In the genomic region with DNA sequence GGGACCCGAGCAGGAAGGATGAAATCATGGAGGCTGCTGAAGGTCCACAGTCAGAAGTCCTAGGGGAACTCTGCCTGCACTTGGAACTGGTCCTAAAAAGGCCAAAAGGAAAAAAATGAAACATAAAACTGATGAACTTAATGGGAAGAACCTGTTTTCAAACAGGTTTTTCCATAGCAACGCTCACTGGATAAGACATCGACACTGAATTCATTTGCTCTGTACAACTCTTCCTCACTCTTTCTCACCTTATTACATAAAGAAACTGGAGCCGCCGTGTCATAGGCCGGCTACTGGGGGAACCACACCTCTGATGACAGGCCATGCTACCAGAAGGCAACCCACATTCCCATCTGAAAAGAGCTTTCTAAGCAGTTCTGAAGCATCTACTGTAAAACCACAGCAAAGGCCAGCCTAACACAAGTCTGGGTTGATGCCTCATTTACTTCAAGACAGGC, we compare ENCODE assay signal across 9 cellular contexts.
DNase-seq lines count a peak whose midpoint lies in the region; ATAC-seq, FAIRE-seq and TF ChIP-seq lines count a peak whose summit lies in the region.
"Had no signal": no experiment of that assay in that cellular context is flagged by ENCODE, and none has a peak within 500 bp of the region (broad histone marks: within the 10 kb centered on the region; RNA-seq: fewer than 3 reads in every experiment).

No MANE protein-coding gene starts in this region.

- peaks cover 54% of the 10 kb centered on the region for H3K4me1 ChIP-seq in A673 (ENCODE audit: insufficient read depth, low read length, poor library complexity, severe bottlenecking)
- peaks cover 0 to 41% of the 10 kb centered on the region in 2 donors for H3K4me1 ChIP-seq in muscle layer of duodenum (ENCODE audit: control insufficient read depth in 1 of 2, insufficient read depth in 2 of 2, low read length in 2 of 2)
- no peaks in the 10 kb centered on the region for H3K4me1 ChIP-seq in CD8-positive, alpha-beta T cell (ENCODE audit: insufficient read depth, low read length)

- TF ChIP-seq RAD21 in Ishikawa (IDR thresholded peaks at IDR 0.05; ENCODE audit: low read depth): no peak

- H3K9me3 Mint-ChIP-seq in CD8-positive, alpha-beta T cell: no peaks in the 10 kb centered on the region

- POLR2A ChIA-PET in A673 (lab: Charles Lee; ENCODE audit: low non-redundant PET): no interaction called here
- POLR2A ChIA-PET in CD8-positive, alpha-beta T cell (lab: Charles Lee): no interaction called here

- CTCF ChIA-PET in A673 (lab: Charles Lee): no interaction called here
- CTCF ChIA-PET in CD8-positive, alpha-beta T cell (lab: Charles Lee): no interaction called here

- TF ChIP-seq CTCF in A673 (conservative IDR thresholded peaks at IDR 0.05; ENCODE audit: low read depth, low read length): no peak
- no peak for TF ChIP-seq CTCF in bronchial epithelial cell (IDR thresholded peaks at IDR 0.05; ENCODE audit: insufficient read depth, low read length, severe bottlenecking)
- TF ChIP-seq CTCF in CD8-positive, alpha-beta T cell (IDR thresholded peaks at IDR 0.05): no peak

- no peak for ATAC-seq in CD8-positive, alpha-beta T cell

- no TSS peak for BruUV-seq in A673 (replicated peaks; lab: Mats Ljungman, UMichigan)

- FAIRE-seq in bronchial epithelial cell (lab: Jason Lieb, UNC) (no peak), GM12892 (lab: Jason Lieb, UNC) (no peak), RCC 7860 (lab: Jason Lieb, UNC) (no peak)

- H3K36me3 Mint-ChIP-seq in CD8-positive, alpha-beta T cell: peaks cover 77% of the 10 kb centered on the region

- intact Hi-C loops in A673 (cut with micrococcal nuclease; ENCODE audit: unreplicated experiment): no loop called here
- intact Hi-C loops in CD8-positive, alpha-beta T cell (cut with DNase I, micrococcal nuclease): no loop called here

- no peaks in the 10 kb centered on the region for H3K27me3 ChIP-seq in A673 (replicated peaks; ENCODE audit: insufficient read depth, low read depth, low read length, poor library complexity)
- H3K27me3 ChIP-seq in bronchial epithelial cell (ENCODE audit: control insufficient read depth, insufficient read depth, low read length): no peaks in the 10 kb centered on the region
- H3K27me3 ChIP-seq in muscle layer of duodenum (ENCODE audit: low read depth, low read length): no peaks in the 10 kb centered on the region
- no peaks in the 10 kb centered on the region for H3K27me3 ChIP-seq in CD8-positive, alpha-beta T cell (ENCODE audit: insufficient read depth, low read length)

- H3K27ac Mint-ChIP-seq in CD8-positive, alpha-beta T cell: no peak overlapping the region

- no peak for TF ChIP-seq POLR2A in GM12892 (IDR thresholded peaks at IDR 0.05; ENCODE audit: low read depth, low read length)

- H3K36me3 ChIP-seq in A673 (ENCODE audit: insufficient read depth, low read length, poor library complexity, severe bottlenecking) (peaks cover 18% of the 10 kb centered on the region), bronchial epithelial cell (ENCODE audit: control insufficient read depth, insufficient read depth, low read length) (peaks cover 7% of the 10 kb centered on the region), muscle layer of duodenum (ENCODE audit: control insufficient read depth in 1 of 2, insufficient read depth in 2 of 2, low read length in 2 of 2) (peaks cover 6 to 11% of the 10 kb centered on the region in 2 donors)
- H3K36me3 ChIP-seq in CD8-positive, alpha-beta T cell (ENCODE audit: insufficient read depth, low read length): peaks cover under 1% of the 10 kb centered on the region

- H3K27ac ChIP-seq in A673 (ENCODE audit: low read depth, low read length, poor library complexity, severe bottlenecking) (peak overlapping the region; percentile 40), muscle layer of duodenum (ENCODE audit: low read length) (peak overlapping the region; percentile 7)
- H3K27ac ChIP-seq in CD8-positive, alpha-beta T cell (ENCODE audit: low read depth, low read length): no peak overlapping the region

- H3K27me3 Mint-ChIP-seq in CD8-positive, alpha-beta T cell (ENCODE audit: low read depth): no peaks in the 10 kb centered on the region

- no peak overlapping the region for H3K4me3 Mint-ChIP-seq in CD8-positive, alpha-beta T cell

- H3K4me3 ChIP-seq in A673 (ENCODE audit: low read depth, low read length, poor library complexity, severe bottlenecking) (no peak overlapping the region), bronchial epithelial cell (ENCODE audit: low read depth, low read length) (no peak overlapping the region), muscle layer of duodenum (ENCODE audit: low read depth in 1 of 2, low read length in 2 of 2) (no peak overlapping the region)
- H3K4me3 ChIP-seq in CD8-positive, alpha-beta T cell (ENCODE audit: low read depth, low read length): no peak overlapping the region

- DNase-seq in A673 (ENCODE audit: low spot score) (no peak), bronchial epithelial cell (ENCODE audit: low read depth) (peak; percentile 69), GM12892 (ENCODE audit: insufficient read length) (no peak), NCI-H1436 treated with DMSO at 0.1 percent for 48 hours (lab: John Stamatoyannopoulos, UW) (no peak), RCC 7860 (ENCODE audit: low spot score) (no peak)
- no peak for DNase-seq in CD8-positive, alpha-beta T cell
- DNase-seq: NCI-H2107 had no signal

- H3K9me3 ChIP-seq in A673 (ENCODE audit: low read depth, low read length, poor library complexity, severe bottlenecking) (no peaks in the 10 kb centered on the region), muscle layer of duodenum (ENCODE audit: control insufficient read depth in 1 of 2, low read length in 2 of 2) (no peaks in the 10 kb centered on the region)
- H3K9me3 ChIP-seq in CD8-positive, alpha-beta T cell (ENCODE audit: low read length): no peaks in the 10 kb centered on the region

- no peaks in the 10 kb centered on the region for H3K4me1 Mint-ChIP-seq in CD8-positive, alpha-beta T cell (ENCODE audit: low read depth)

- TF ChIP-seq EP300 in Ishikawa (IDR thresholded peaks at IDR 0.05; ENCODE audit: borderline replicate concordance): peak; percentile 33; the same call in 1 of the 2 replicates

TF ChIP-seq in Ishikawa, 13 proteins besides CTCF, POLR2A, EP300 and RAD21:
- TF ChIP-seq CREB1 (IDR thresholded peaks at IDR 0.05; ENCODE audit: low read depth) (no peak), FOXM1 (IDR thresholded peaks at IDR 0.05; ENCODE audit: borderline replicate concordance, low read depth) (no peak), YY1 (IDR thresholded peaks at IDR 0.05; ENCODE audit: low read depth) (no peak), USF1 (IDR thresholded peaks at IDR 0.05) (no peak), TEAD4 (IDR thresholded peaks at IDR 0.05) (no peak), ZBTB7A (IDR thresholded peaks at IDR 0.05; ENCODE audit: low read depth) (no peak), CEBPB (IDR thresholded peaks at IDR 0.05) (no peak), TCF12 (IDR thresholded peaks at IDR 0.05; ENCODE audit: low read depth) (0 out of 2 replicates have a peak, but pooled peaks have one; percentile 39), NFIC (IDR thresholded peaks at IDR 0.05) (peak; percentile 49; the same call in 1 of the 2 replicates), REST (IDR thresholded peaks at IDR 0.05; ENCODE audit: low read depth) (no peak), TAF1 (IDR thresholded peaks at IDR 0.05; ENCODE audit: low read depth) (0 out of 2 replicates have a peak, but pooled peaks have one; percentile 21), EGR1 (IDR thresholded peaks at IDR 0.05) (no peak), MAX (IDR thresholded peaks at IDR 0.05) (peak; percentile 49)
